22 cellular contexts compared by ENCODE assay signal in genomic region chr13:73110814-73111213, GRCh38.
"Had no signal": no experiment of that assay in that cellular context is flagged by ENCODE, and none has a peak within 500 bp of the region (broad histone marks: within the 10 kb centered on the region; RNA-seq: fewer than 3 reads in every experiment).

No MANE protein-coding gene starts in this region.

- H3K79me2 ChIP-seq: hepatocyte had no signal

- H3K4me3 Mint-ChIP-seq: activated CD4-positive, alpha-beta memory T cell treated with anti-CD3 and anti-CD28 coated beads, Interleukin-2, amount 10 ng/mL, durations not matched to agents 7 days and 5 days; activated CD8-positive, alpha-beta memory T cell treated with anti-CD3 and anti-CD28 coated beads, Interleukin-2, amount 10 ng/mL, durations not matched to agents 7 days and 5 days; activated naive CD8-positive, alpha-beta T cell; dendritic cell treated with granulocyte-macrophage colony-stimulating factor and Interleukin-4, amounts not matched to agents 40 ng/mL and 50 ng/mL, for 4 days; neural crest cell; stimulated activated naive CD8-positive, alpha-beta T cell treated with anti-CD3 and anti-CD28 coated beads, Interleukin-15, Interleukin-2, amounts not matched to agents 100 ng/mL and 50 ng/mL, for 24 hours; T-cell; WTC11 had no signal

- ATAC-seq: activated CD8-positive, alpha-beta memory T cell treated with anti-CD3 and anti-CD28 coated beads, Interleukin-2, amount 10 ng/mL, durations not matched to agents 7 days and 5 days; psoas muscle; right cardiac atrium; T-cell had no signal

- H3K27ac ChIP-seq: cardiac muscle cell, hepatocyte, psoas muscle, upper lobe of left lung had no signal

- H3K4me1 Mint-ChIP-seq: activated CD4-positive, alpha-beta memory T cell treated with anti-CD3 and anti-CD28 coated beads, Interleukin-2, amount 10 ng/mL, durations not matched to agents 7 days and 5 days; activated CD8-positive, alpha-beta memory T cell treated with anti-CD3 and anti-CD28 coated beads, Interleukin-2, amount 10 ng/mL, durations not matched to agents 7 days and 5 days; neural crest cell; T-cell had no signal

- DNase-seq: activated CD4-positive, alpha-beta memory T cell treated with anti-CD3 and anti-CD28 coated beads, Interleukin-2, amount 10 ng/mL, durations not matched to agents 7 days and 5 days; activated CD4-positive, alpha-beta T cell treated with anti-CD3 and anti-CD28 coated beads for 4 hours; activated CD8-positive, alpha-beta memory T cell treated with anti-CD3 and anti-CD28 coated beads, Interleukin-2, amount 10 ng/mL, durations not matched to agents 7 days and 5 days; amniotic stem cell; effector memory CD4-positive, alpha-beta T cell; foreskin fibroblast; mammary epithelial cell; psoas muscle; right cardiac atrium; small intestine; stimulated activated CD4-positive, alpha-beta T cell treated with anti-CD3 and anti-CD28 coated beads, Interleukin-15, amount 100 ng/mL, for 24 hours; stimulated activated CD4-positive, alpha-beta T cell treated with anti-CD3 and anti-CD28 coated beads, Interleukin-2, amount 100 ng/mL, for 48 hours; T-cell; upper lobe of left lung had no signal

- FAIRE-seq: islet of Langerhans, small intestine had no signal

- H3K9me3 ChIP-seq: psoas muscle, upper lobe of left lung had no signal

- H3K4me2 ChIP-seq: hepatocyte had no signal

- H3K27ac Mint-ChIP-seq: activated CD4-positive, alpha-beta memory T cell treated with anti-CD3 and anti-CD28 coated beads, Interleukin-2, amount 10 ng/mL, durations not matched to agents 7 days and 5 days; activated CD8-positive, alpha-beta memory T cell treated with anti-CD3 and anti-CD28 coated beads, Interleukin-2, amount 10 ng/mL, durations not matched to agents 7 days and 5 days; activated naive CD8-positive, alpha-beta T cell; dendritic cell treated with granulocyte-macrophage colony-stimulating factor and Interleukin-4, amounts not matched to agents 40 ng/mL and 50 ng/mL, for 4 days; stimulated activated naive CD8-positive, alpha-beta T cell treated with anti-CD3 and anti-CD28 coated beads, Interleukin-15, Interleukin-2, amounts not matched to agents 100 ng/mL and 50 ng/mL, for 24 hours; T-cell; WTC11 had no signal

- H3K27me3 Mint-ChIP-seq: activated CD8-positive, alpha-beta memory T cell treated with anti-CD3 and anti-CD28 coated beads, Interleukin-2, amount 10 ng/mL, durations not matched to agents 7 days and 5 days; dendritic cell treated with granulocyte-macrophage colony-stimulating factor and Interleukin-4, amounts not matched to agents 40 ng/mL and 50 ng/mL, for 4 days had no signal

- H3K27me3 ChIP-seq: cardiac muscle cell, hepatocyte, upper lobe of left lung had no signal

- H3K9me3 Mint-ChIP-seq: activated CD4-positive, alpha-beta memory T cell treated with anti-CD3 and anti-CD28 coated beads, Interleukin-2, amount 10 ng/mL, durations not matched to agents 7 days and 5 days; dendritic cell treated with granulocyte-macrophage colony-stimulating factor and Interleukin-4, amounts not matched to agents 40 ng/mL and 50 ng/mL, for 4 days; neural crest cell; stimulated activated naive CD8-positive, alpha-beta T cell treated with anti-CD3 and anti-CD28 coated beads, Interleukin-15, Interleukin-2, amounts not matched to agents 100 ng/mL and 50 ng/mL, for 24 hours; T-cell had no signal

- H3K36me3 Mint-ChIP-seq: activated CD8-positive, alpha-beta memory T cell treated with anti-CD3 and anti-CD28 coated beads, Interleukin-2, amount 10 ng/mL, durations not matched to agents 7 days and 5 days; activated naive CD8-positive, alpha-beta T cell; T-cell; WTC11 had no signal

- H2AFZ ChIP-seq: hepatocyte had no signal

- H3K4me3 ChIP-seq: cardiac muscle cell, hepatocyte, psoas muscle, upper lobe of left lung had no signal

- H3K4me1 ChIP-seq: psoas muscle, upper lobe of left lung had no signal

- H3K36me3 ChIP-seq: cardiac muscle cell, upper lobe of left lung had no signal
